ENCODE assay signal across 1 cellular context in the genomic region with DNA sequence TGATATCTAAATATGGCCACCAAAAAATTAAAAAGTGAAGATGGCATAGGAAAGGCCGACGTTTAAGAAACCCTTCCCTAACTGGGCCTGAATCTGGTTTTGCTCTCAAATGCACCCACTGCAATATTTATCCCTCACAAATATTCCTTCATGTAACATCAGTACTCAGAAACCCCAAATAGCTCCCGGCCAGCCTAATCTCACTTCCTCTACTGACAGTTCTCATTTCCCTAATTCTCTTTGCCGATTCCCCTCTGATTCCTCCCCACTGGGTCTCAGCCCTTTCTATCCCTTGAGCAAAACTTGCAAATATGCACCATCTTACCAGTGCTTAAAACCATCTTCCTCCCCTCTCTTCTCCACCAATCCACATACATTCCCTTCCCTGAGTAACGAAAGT.
TF ChIP-seq lines count a peak whose summit lies in the region.

No MANE protein-coding gene starts in this region.

TF ChIP-seq in GM12878, 131 proteins besides CTCF, POLR2A, EP300 and RAD21 (continued from another document):
- no peak for TF ChIP-seq MTA3 (IDR thresholded peaks at IDR 0.05; ENCODE audit: borderline replicate concordance, low read length)
- no peak for TF ChIP-seq SREBF2 (IDR thresholded peaks at IDR 0.05; ENCODE audit: low read length)
- peak in 1 of 2 experiments; percentile 30; a peak in 2 of 4 replicates for TF ChIP-seq IKZF2 (IDR thresholded peaks at IDR 0.05)
- no peak for TF ChIP-seq ZBTB11 (CRISPR knock-in tag; IDR thresholded peaks at IDR 0.05)
- TF ChIP-seq IRF4 (IDR thresholded peaks at IDR 0.05; ENCODE audit: low read depth, low read length) = peak; percentile 50; the same call in 1 of the 2 replicates
- TF ChIP-seq SPI1 (IDR thresholded peaks at IDR 0.05; ENCODE audit: borderline replicate concordance, insufficient read depth, low read depth, low read length) = peak; percentile 92
